1 cellular context compared by ENCODE assay signal in genomic region chr14:94382684-94383663, GRCh38.
TF ChIP-seq lines count a peak whose summit lies in the region.

No MANE protein-coding gene starts in this region.

TF ChIP-seq in GM23338, 12 proteins besides CTCF, POLR2A, EP300 and RAD21:
- TF ChIP-seq, protein P1, sequence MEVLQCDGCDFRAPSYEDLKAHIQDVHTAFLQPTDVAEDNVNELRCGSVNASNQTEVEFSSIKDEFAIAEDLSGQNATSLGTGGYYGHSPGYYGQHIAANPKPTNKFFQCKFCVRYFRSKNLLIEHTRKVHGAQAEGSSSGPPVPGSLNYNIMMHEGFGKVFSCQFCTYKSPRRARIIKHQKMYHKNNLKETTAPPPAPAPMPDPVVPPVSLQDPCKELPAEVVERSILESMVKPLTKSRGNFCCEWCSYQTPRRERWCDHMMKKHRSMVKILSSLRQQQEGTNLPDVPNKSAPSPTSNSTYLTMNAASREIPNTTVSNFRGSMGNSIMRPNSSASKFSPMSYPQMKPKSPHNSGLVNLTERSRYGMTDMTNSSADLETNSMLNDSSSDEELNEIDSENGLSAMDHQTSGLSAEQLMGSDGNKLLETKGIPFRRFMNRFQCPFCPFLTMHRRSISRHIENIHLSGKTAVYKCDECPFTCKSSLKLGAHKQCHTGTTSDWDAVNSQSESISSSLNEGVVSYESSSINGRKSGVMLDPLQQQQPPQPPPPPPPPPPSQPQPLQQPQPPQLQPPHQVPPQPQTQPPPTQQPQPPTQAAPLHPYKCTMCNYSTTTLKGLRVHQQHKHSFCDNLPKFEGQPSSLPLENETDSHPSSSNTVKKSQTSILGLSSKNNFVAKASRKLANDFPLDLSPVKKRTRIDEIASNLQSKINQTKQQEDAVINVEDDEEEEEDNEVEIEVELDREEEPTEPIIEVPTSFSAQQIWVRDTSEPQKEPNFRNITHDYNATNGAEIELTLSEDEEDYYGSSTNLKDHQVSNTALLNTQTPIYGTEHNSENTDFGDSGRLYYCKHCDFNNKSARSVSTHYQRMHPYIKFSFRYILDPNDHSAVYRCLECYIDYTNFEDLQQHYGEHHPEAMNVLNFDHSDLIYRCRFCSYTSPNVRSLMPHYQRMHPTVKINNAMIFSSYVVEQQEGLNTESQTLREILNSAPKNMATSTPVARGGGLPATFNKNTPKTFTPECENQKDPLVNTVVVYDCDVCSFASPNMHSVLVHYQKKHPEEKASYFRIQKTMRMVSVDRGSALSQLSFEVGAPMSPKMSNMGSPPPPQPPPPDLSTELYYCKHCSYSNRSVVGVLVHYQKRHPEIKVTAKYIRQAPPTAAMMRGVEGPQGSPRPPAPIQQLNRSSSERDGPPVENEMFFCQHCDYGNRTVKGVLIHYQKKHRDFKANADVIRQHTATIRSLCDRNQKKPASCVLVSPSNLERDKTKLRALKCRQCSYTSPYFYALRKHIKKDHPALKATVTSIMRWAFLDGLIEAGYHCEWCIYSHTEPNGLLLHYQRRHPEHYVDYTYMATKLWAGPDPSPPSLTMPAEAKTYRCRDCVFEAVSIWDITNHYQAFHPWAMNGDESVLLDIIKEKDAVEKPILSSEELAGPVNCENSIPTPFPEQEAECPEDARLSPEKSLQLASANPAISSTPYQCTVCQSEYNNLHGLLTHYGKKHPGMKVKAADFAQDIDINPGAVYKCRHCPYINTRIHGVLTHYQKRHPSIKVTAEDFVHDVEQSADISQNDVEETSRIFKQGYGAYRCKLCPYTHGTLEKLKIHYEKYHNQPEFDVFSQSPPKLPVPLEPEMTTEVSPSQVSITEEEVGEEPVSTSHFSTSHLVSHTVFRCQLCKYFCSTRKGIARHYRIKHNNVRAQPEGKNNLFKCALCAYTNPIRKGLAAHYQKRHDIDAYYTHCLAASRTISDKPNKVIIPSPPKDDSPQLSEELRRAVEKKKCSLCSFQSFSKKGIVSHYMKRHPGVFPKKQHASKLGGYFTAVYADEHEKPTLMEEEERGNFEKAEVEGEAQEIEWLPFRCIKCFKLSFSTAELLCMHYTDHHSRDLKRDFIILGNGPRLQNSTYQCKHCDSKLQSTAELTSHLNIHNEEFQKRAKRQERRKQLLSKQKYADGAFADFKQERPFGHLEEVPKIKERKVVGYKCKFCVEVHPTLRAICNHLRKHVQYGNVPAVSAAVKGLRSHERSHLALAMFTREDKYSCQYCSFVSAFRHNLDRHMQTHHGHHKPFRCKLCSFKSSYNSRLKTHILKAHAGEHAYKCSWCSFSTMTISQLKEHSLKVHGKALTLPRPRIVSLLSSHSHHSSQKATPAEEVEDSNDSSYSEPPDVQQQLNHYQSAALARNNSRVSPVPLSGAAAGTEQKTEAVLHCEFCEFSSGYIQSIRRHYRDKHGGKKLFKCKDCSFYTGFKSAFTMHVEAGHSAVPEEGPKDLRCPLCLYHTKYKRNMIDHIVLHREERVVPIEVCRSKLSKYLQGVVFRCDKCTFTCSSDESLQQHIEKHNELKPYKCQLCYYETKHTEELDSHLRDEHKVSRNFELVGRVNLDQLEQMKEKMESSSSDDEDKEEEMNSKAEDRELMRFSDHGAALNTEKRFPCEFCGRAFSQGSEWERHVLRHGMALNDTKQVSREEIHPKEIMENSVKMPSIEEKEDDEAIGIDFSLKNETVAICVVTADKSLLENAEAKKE (CRISPR knock-in tag; IDR thresholded peaks at IDR 0.05): no peak
- TF ChIP-seq CREB1 (CRISPR knock-in tag; IDR thresholded peaks at IDR 0.05; ENCODE audit: low read depth) (no peak), STAT1 (IDR thresholded peaks at IDR 0.05; ENCODE audit: unreplicated experiment) (no peak), EZH2 (IDR thresholded peaks at IDR 0.05; ENCODE audit: low read depth, unreplicated experiment) (no peak), ETS1 (IDR thresholded peaks at IDR 0.05) (no peak), POLR2AphosphoS5 (IDR thresholded peaks at IDR 0.05; ENCODE audit: low read depth) (no peak), JUNB (IDR thresholded peaks at IDR 0.05; ENCODE audit: unreplicated experiment) (no peak), NANOG (IDR thresholded peaks at IDR 0.05; ENCODE audit: borderline replicate concordance) (no peak), EZH2phosphoT487 (IDR thresholded peaks at IDR 0.05; ENCODE audit: unreplicated experiment) (no peak), ZNF114 (CRISPR knock-in tag; IDR thresholded peaks at IDR 0.05) (no peak), ZNF331 (CRISPR knock-in tag; IDR thresholded peaks at IDR 0.05; ENCODE audit: low read depth) (no peak)
- TF ChIP-seq, protein P2, sequence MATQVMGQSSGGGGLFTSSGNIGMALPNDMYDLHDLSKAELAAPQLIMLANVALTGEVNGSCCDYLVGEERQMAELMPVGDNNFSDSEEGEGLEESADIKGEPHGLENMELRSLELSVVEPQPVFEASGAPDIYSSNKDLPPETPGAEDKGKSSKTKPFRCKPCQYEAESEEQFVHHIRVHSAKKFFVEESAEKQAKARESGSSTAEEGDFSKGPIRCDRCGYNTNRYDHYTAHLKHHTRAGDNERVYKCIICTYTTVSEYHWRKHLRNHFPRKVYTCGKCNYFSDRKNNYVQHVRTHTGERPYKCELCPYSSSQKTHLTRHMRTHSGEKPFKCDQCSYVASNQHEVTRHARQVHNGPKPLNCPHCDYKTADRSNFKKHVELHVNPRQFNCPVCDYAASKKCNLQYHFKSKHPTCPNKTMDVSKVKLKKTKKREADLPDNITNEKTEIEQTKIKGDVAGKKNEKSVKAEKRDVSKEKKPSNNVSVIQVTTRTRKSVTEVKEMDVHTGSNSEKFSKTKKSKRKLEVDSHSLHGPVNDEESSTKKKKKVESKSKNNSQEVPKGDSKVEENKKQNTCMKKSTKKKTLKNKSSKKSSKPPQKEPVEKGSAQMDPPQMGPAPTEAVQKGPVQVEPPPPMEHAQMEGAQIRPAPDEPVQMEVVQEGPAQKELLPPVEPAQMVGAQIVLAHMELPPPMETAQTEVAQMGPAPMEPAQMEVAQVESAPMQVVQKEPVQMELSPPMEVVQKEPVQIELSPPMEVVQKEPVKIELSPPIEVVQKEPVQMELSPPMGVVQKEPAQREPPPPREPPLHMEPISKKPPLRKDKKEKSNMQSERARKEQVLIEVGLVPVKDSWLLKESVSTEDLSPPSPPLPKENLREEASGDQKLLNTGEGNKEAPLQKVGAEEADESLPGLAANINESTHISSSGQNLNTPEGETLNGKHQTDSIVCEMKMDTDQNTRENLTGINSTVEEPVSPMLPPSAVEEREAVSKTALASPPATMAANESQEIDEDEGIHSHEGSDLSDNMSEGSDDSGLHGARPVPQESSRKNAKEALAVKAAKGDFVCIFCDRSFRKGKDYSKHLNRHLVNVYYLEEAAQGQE (IDR thresholded peaks at IDR 0.05; ENCODE audit: unreplicated experiment): no peak
TF ChIP-seq in GM23338: peak in this region for 0.
